15 cellular contexts compared by ENCODE assay signal in the genomic region with DNA sequence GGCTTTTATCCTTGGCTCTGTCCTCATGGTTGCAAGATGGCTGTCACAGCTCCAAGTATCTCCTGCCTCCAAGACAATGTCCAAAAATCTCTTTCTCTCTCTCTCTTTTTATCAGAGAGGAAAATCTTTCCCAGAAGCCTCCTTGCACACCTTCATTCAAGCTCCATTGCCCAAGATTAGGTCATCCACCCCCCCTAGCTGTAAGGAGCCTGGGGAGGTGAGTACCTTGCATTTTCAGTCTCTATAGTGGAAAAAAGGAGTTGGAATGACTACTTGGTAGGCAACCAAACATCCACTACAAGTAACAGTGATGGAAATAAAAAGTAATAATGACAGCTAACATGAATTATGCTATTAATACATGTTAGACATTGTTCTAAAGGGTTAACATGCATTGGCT.
"Had no signal": no experiment of that assay in that cellular context is flagged by ENCODE, and none has a peak within 500 bp of the region (broad histone marks: within the 10 kb centered on the region; RNA-seq: fewer than 3 reads in every experiment).

No MANE protein-coding gene starts in this region.

- H3K27me3 ChIP-seq: body of pancreas, tibial nerve, vagina had no signal

- H3K9me3 ChIP-seq: body of pancreas, tibial nerve, vagina had no signal

- H3K4me1 ChIP-seq: body of pancreas, tibial nerve, vagina had no signal

- DNase-seq: activated effector memory CD4-positive, alpha-beta T cell treated with Interleukin-2 at 50 U/mL for 16 hours; amniotic stem cell; body of pancreas; central memory CD4-positive, alpha-beta T cell; effector CD4-positive, alpha-beta T cell; hypothalamus; left cardiac atrium; midbrain; retina; SIG-M5; T-helper 9 cell had no signal

- ATAC-seq: body of pancreas, left cardiac atrium had no signal

- H3K4me3 ChIP-seq: body of pancreas, coronary artery, lung, tibial nerve, vagina had no signal

- H3K36me3 ChIP-seq: tibial nerve, vagina had no signal

- H3K27ac ChIP-seq: body of pancreas, coronary artery, tibial nerve, vagina had no signal
